ENCODE assay signal across 1 cellular context in the genomic region with DNA sequence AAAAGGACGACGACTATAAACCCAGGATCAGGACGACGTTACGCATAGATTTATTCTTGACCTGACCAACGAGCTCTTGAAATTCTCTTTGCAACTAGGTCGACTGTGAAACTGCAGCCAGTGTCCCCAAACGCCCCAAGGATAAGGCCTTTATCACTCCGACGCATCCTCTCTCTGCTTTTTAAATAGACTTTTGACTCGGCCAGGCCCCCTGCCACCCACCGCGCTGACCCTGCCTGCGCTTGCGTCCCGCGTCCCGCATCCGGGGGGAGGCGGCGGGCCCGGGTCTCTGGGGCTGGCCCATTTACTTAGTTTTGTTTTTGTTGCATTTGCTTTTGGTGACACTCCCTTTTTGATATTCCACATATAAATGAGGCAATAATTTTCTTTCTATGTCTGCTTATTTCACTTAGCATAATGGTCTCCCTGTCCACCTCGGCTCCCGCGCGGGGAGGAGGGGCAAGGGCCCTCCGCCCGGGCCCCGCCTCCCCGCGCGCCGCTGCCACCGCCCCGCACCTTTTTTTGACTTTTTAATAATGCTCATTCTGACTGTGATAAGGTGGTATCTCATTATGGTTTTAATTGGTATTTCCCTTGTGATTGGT.
TF ChIP-seq lines count a peak whose summit lies in the region.

No MANE protein-coding gene starts in this region.

TF ChIP-seq in GM23338, 12 proteins besides CTCF, POLR2A, EP300 and RAD21 (continued from another document):
- TF ChIP-seq, protein P1, sequence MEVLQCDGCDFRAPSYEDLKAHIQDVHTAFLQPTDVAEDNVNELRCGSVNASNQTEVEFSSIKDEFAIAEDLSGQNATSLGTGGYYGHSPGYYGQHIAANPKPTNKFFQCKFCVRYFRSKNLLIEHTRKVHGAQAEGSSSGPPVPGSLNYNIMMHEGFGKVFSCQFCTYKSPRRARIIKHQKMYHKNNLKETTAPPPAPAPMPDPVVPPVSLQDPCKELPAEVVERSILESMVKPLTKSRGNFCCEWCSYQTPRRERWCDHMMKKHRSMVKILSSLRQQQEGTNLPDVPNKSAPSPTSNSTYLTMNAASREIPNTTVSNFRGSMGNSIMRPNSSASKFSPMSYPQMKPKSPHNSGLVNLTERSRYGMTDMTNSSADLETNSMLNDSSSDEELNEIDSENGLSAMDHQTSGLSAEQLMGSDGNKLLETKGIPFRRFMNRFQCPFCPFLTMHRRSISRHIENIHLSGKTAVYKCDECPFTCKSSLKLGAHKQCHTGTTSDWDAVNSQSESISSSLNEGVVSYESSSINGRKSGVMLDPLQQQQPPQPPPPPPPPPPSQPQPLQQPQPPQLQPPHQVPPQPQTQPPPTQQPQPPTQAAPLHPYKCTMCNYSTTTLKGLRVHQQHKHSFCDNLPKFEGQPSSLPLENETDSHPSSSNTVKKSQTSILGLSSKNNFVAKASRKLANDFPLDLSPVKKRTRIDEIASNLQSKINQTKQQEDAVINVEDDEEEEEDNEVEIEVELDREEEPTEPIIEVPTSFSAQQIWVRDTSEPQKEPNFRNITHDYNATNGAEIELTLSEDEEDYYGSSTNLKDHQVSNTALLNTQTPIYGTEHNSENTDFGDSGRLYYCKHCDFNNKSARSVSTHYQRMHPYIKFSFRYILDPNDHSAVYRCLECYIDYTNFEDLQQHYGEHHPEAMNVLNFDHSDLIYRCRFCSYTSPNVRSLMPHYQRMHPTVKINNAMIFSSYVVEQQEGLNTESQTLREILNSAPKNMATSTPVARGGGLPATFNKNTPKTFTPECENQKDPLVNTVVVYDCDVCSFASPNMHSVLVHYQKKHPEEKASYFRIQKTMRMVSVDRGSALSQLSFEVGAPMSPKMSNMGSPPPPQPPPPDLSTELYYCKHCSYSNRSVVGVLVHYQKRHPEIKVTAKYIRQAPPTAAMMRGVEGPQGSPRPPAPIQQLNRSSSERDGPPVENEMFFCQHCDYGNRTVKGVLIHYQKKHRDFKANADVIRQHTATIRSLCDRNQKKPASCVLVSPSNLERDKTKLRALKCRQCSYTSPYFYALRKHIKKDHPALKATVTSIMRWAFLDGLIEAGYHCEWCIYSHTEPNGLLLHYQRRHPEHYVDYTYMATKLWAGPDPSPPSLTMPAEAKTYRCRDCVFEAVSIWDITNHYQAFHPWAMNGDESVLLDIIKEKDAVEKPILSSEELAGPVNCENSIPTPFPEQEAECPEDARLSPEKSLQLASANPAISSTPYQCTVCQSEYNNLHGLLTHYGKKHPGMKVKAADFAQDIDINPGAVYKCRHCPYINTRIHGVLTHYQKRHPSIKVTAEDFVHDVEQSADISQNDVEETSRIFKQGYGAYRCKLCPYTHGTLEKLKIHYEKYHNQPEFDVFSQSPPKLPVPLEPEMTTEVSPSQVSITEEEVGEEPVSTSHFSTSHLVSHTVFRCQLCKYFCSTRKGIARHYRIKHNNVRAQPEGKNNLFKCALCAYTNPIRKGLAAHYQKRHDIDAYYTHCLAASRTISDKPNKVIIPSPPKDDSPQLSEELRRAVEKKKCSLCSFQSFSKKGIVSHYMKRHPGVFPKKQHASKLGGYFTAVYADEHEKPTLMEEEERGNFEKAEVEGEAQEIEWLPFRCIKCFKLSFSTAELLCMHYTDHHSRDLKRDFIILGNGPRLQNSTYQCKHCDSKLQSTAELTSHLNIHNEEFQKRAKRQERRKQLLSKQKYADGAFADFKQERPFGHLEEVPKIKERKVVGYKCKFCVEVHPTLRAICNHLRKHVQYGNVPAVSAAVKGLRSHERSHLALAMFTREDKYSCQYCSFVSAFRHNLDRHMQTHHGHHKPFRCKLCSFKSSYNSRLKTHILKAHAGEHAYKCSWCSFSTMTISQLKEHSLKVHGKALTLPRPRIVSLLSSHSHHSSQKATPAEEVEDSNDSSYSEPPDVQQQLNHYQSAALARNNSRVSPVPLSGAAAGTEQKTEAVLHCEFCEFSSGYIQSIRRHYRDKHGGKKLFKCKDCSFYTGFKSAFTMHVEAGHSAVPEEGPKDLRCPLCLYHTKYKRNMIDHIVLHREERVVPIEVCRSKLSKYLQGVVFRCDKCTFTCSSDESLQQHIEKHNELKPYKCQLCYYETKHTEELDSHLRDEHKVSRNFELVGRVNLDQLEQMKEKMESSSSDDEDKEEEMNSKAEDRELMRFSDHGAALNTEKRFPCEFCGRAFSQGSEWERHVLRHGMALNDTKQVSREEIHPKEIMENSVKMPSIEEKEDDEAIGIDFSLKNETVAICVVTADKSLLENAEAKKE (CRISPR knock-in tag; IDR thresholded peaks at IDR 0.05), result no peak
- TF ChIP-seq EZH2phosphoT487 (IDR thresholded peaks at IDR 0.05; ENCODE audit: unreplicated experiment), result no peak
- TF ChIP-seq ZNF331 (CRISPR knock-in tag; IDR thresholded peaks at IDR 0.05; ENCODE audit: low read depth), result no peak
- TF ChIP-seq POLR2AphosphoS5 (IDR thresholded peaks at IDR 0.05; ENCODE audit: low read depth), result no peak
- TF ChIP-seq, protein P2, sequence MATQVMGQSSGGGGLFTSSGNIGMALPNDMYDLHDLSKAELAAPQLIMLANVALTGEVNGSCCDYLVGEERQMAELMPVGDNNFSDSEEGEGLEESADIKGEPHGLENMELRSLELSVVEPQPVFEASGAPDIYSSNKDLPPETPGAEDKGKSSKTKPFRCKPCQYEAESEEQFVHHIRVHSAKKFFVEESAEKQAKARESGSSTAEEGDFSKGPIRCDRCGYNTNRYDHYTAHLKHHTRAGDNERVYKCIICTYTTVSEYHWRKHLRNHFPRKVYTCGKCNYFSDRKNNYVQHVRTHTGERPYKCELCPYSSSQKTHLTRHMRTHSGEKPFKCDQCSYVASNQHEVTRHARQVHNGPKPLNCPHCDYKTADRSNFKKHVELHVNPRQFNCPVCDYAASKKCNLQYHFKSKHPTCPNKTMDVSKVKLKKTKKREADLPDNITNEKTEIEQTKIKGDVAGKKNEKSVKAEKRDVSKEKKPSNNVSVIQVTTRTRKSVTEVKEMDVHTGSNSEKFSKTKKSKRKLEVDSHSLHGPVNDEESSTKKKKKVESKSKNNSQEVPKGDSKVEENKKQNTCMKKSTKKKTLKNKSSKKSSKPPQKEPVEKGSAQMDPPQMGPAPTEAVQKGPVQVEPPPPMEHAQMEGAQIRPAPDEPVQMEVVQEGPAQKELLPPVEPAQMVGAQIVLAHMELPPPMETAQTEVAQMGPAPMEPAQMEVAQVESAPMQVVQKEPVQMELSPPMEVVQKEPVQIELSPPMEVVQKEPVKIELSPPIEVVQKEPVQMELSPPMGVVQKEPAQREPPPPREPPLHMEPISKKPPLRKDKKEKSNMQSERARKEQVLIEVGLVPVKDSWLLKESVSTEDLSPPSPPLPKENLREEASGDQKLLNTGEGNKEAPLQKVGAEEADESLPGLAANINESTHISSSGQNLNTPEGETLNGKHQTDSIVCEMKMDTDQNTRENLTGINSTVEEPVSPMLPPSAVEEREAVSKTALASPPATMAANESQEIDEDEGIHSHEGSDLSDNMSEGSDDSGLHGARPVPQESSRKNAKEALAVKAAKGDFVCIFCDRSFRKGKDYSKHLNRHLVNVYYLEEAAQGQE (IDR thresholded peaks at IDR 0.05; ENCODE audit: unreplicated experiment), result no peak
- TF ChIP-seq, protein P3, sequence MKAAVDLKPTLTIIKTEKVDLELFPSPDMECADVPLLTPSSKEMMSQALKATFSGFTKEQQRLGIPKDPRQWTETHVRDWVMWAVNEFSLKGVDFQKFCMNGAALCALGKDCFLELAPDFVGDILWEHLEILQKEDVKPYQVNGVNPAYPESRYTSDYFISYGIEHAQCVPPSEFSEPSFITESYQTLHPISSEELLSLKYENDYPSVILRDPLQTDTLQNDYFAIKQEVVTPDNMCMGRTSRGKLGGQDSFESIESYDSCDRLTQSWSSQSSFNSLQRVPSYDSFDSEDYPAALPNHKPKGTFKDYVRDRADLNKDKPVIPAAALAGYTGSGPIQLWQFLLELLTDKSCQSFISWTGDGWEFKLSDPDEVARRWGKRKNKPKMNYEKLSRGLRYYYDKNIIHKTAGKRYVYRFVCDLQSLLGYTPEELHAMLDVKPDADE (IDR thresholded peaks at IDR 0.05), result no peak
- TF ChIP-seq EZH2 (IDR thresholded peaks at IDR 0.05; ENCODE audit: low read depth, unreplicated experiment), result no peak
- no peak for TF ChIP-seq STAT1 (IDR thresholded peaks at IDR 0.05; ENCODE audit: unreplicated experiment)
- no peak for TF ChIP-seq ZNF114 (CRISPR knock-in tag; IDR thresholded peaks at IDR 0.05)
